Comparison of ENCODE assay signal across 25 cellular contexts in genomic region chr1:111404588-111404987, GRCh38. TPM values are rescaled to one million over a fixed set of nuclear protein-coding genes. Genes with fewer than 3 reads are reported as not detected.
DNase-seq lines count a peak whose midpoint lies in the region; ATAC-seq, FAIRE-seq and TF ChIP-seq lines count a peak whose summit lies in the region.
"Had no signal": no experiment of that assay in that cellular context is flagged by ENCODE, and none has a peak within 500 bp of the region (broad histone marks: within the 10 kb centered on the region; RNA-seq: fewer than 3 reads in every experiment).

No MANE protein-coding gene starts in this region.

- intact Hi-C loops in OCI-LY7 (cut with micrococcal nuclease; ENCODE audit: unreplicated experiment): loop anchor here (5.0 to 10.0 kb wide), 3 partner anchors 57 to 530 kb away; partner anchors contain the start of gene CD53
- intact Hi-C loops in Calu3 (cut with micrococcal nuclease; ENCODE audit: unreplicated experiment): loop anchor here (5.0 kb wide), 1 partner anchor 57 kb away; no protein-coding TSS in a partner anchor

- peak; percentile 60 for FAIRE-seq in GM18507 (lab: Jason Lieb, UNC)
- FAIRE-seq: D721Med, HepG2, RCC 7860 had no signal

- no TSS peak for BruUV-seq in OCI-LY7 (replicated peaks; lab: Mats Ljungman, UMichigan)
- no TSS peak for BruUV-seq in Calu3 (replicated peaks; lab: Mats Ljungman, UMichigan)

- peak overlapping the region; percentile 89 for H2AFZ ChIP-seq in OCI-LY7 (ENCODE audit: low read length)

- H3K4me2 ChIP-seq in OCI-LY7 (ENCODE audit: low read length): peak overlapping the region; percentile 68
- H3K4me2 ChIP-seq: BLaER1 treated with 17β-estradiol and CSF1 and Interleukin-3, amounts not matched to agents 10 nM and 100 nM had no signal

- H3K36me3 ChIP-seq in OCI-LY7 (ENCODE audit: insufficient read depth, low read length): no peaks in the 10 kb centered on the region
- H3K36me3 ChIP-seq: BLaER1 treated with 17β-estradiol and CSF1 and Interleukin-3, amounts not matched to agents 10 nM and 100 nM had no signal

- TF ChIP-seq CTCF in OCI-LY7 (conservative IDR thresholded peaks at IDR 0.05; ENCODE audit: low read length) (no peak), Calu3 (IDR thresholded peaks at IDR 0.05; ENCODE audit: unreplicated experiment) (no peak)

- no peaks in the 10 kb centered on the region for H4K20me1 ChIP-seq in OCI-LY7 (ENCODE audit: insufficient read depth, low read length)
- H4K20me1 ChIP-seq: BLaER1 treated with 17β-estradiol and CSF1 and Interleukin-3, amounts not matched to agents 10 nM and 100 nM had no signal

- no peaks in the 10 kb centered on the region; the same call in 1 of the 2 replicates for H3K9me2 ChIP-seq in OCI-LY7 (ENCODE audit: insufficient read depth, low read length)

- CTCF ChIA-PET in OCI-LY7 (lab: Charles Lee; ENCODE audit: unreplicated experiment) (no interaction called here), Calu3 (lab: Charles Lee) (no interaction called here)

- DNase-seq in GM18507 (ENCODE audit: extremely low spot score, insufficient read length, low read depth) (no peak), OCI-LY7 (ENCODE audit: low spot score) (peak; percentile 72), Calu3 (no peak), anterior cingulate cortex (lab: John Stamatoyannopoulos, UW) (no peak)
- DNase-seq: DMS53, GOT3, HCEC 1CT, KBM-7, NCI-H1092 treated with DMSO at 0.1 percent for 48 hours, NCI-H1436 treated with DMSO at 0.1 percent for 48 hours, NCI-H2029, NCI-H226, NCI-H510A treated with DMSO at 0.1 percent for 48 hours, NCI-H748 treated with DMSO at 0.1 percent for 48 hours, SHP77, SW 1271 had no signal

- peaks cover 66% of the 10 kb centered on the region for H3K4me1 ChIP-seq in OCI-LY7 (ENCODE audit: insufficient read depth, low read length, poor library complexity, severe bottlenecking)

- peak overlapping the region; percentile 10 for H3K4me3 ChIP-seq in OCI-LY7 (ENCODE audit: low read depth, low read length, poor library complexity, severe bottlenecking)
- H3K4me3 ChIP-seq: BLaER1 treated with 17β-estradiol and CSF1 and Interleukin-3, amounts not matched to agents 10 nM and 100 nM had no signal

- H3K9me3 ChIP-seq in OCI-LY7 (ENCODE audit: low read length): no peaks in the 10 kb centered on the region
- H3K9me3 ChIP-seq: BLaER1 treated with 17β-estradiol and CSF1 and Interleukin-3, amounts not matched to agents 10 nM and 100 nM had no signal

- H3K4me1 Mint-ChIP-seq in stimulated activated memory B cell treated with anti-CD40 and anti-IgM and Interleukin-4, amounts not matched to agents 10 μg/mL and 1 μg/mL and 100 μg/mL, for 72 hours: peaks cover 42% of the 10 kb centered on the region
- peaks cover 7% of the 10 kb centered on the region for H3K4me1 Mint-ChIP-seq in Calu3 (ENCODE audit: low read depth, unreplicated experiment)

- POLR2A ChIA-PET in OCI-LY7 (lab: Charles Lee): interaction anchor here (1.1 to 3.1 kb wide), 5 partner anchors 13 to 185 kb away, joined by 3 to 25 read pairs (median 4); partner anchors contain the start of genes OVGP1 and WDR77

- no peak overlapping the region for H3K27ac Mint-ChIP-seq in stimulated activated memory B cell treated with anti-CD40 and anti-IgM and Interleukin-4, amounts not matched to agents 10 μg/mL and 1 μg/mL and 100 μg/mL, for 72 hours
- H3K27ac Mint-ChIP-seq in Calu3 (ENCODE audit: unreplicated experiment): no peak overlapping the region

- H3K9me3 Mint-ChIP-seq in stimulated activated memory B cell treated with anti-CD40 and anti-IgM and Interleukin-4, amounts not matched to agents 10 μg/mL and 1 μg/mL and 100 μg/mL, for 72 hours: no peaks in the 10 kb centered on the region
- H3K9me3 Mint-ChIP-seq in Calu3 (ENCODE audit: low read depth, unreplicated experiment): no peaks in the 10 kb centered on the region

- H3K79me2 ChIP-seq in OCI-LY7 (ENCODE audit: insufficient read depth, low read depth, low read length): no peaks in the 10 kb centered on the region

- no peaks in the 10 kb centered on the region for H3K27me3 Mint-ChIP-seq in stimulated activated memory B cell treated with anti-CD40 and anti-IgM and Interleukin-4, amounts not matched to agents 10 μg/mL and 1 μg/mL and 100 μg/mL, for 72 hours
- peaks cover 46% of the 10 kb centered on the region for H3K27me3 Mint-ChIP-seq in Calu3 (ENCODE audit: unreplicated experiment)

- no peak overlapping the region for H3K4me3 Mint-ChIP-seq in stimulated activated memory B cell treated with anti-CD40 and anti-IgM and Interleukin-4, amounts not matched to agents 10 μg/mL and 1 μg/mL and 100 μg/mL, for 72 hours
- no peak overlapping the region for H3K4me3 Mint-ChIP-seq in Calu3 (ENCODE audit: low read depth, unreplicated experiment)

- peak; percentile 18 for ATAC-seq in esophagus mucosa
- ATAC-seq in stimulated activated memory B cell treated with anti-CD40 and anti-IgM and Interleukin-4, amounts not matched to agents 10 μg/mL and 1 μg/mL and 100 μg/mL, for 72 hours: peak; percentile 61
- ATAC-seq in HG02973 (IDR thresholded peaks at IDR 0.05; ENCODE audit: unreplicated experiment): no peak
- ATAC-seq in GM18520 (IDR thresholded peaks at IDR 0.05; ENCODE audit: unreplicated experiment): no peak
- ATAC-seq: HepG2 had no signal

- no peaks in the 10 kb centered on the region for H3K36me3 Mint-ChIP-seq in stimulated activated memory B cell treated with anti-CD40 and anti-IgM and Interleukin-4, amounts not matched to agents 10 μg/mL and 1 μg/mL and 100 μg/mL, for 72 hours
- H3K36me3 Mint-ChIP-seq in Calu3 (ENCODE audit: insufficient read depth, unreplicated experiment): no peaks in the 10 kb centered on the region

- peak overlapping the region; percentile 94 for H3K27ac ChIP-seq in OCI-LY7 (ENCODE audit: low read depth, low read length, poor library complexity, severe bottlenecking)
- H3K27ac ChIP-seq: BLaER1 treated with 17β-estradiol and CSF1 and Interleukin-3, amounts not matched to agents 10 nM and 100 nM; HL-60 had no signal

RNA-seq across cellular contexts. Expression of gene OVGP1, which starts 22.9 kb away (rescaled TPM):
- 3.8 and 4.1 TPM in 2 replicates for total RNA-seq in OCI-LY7 (2014; rRNA removed; shearing (Covaris generic))
- total RNA-seq in OCI-LY7 (2022) (0.93 and 2.0 TPM in 2 replicates), esophagus mucosa (0.32 TPM), Calu3 (2022) (1.5 and 3.7 TPM in 2 replicates)

RNA-seq across cellular contexts. Expression of gene WDR77, which starts 44.5 kb away (rescaled TPM):
- total RNA-seq in OCI-LY7 (2014; rRNA removed; shearing (Covaris generic)): 63.0 and 97.3 TPM in 2 replicates
- total RNA-seq in OCI-LY7 (2022): 59.9 and 66.4 TPM in 2 replicates
- 29.7 TPM for total RNA-seq in esophagus mucosa
- total RNA-seq in Calu3 (2022): 27.7 and 28.4 TPM in 2 replicates

RNA-seq across cellular contexts. Expression of gene ATP5PB, which starts 44.7 kb away (rescaled TPM):
- 286 and 291 TPM in 2 replicates for total RNA-seq in OCI-LY7 (2014; rRNA removed; shearing (Covaris generic))
- 285 and 303 TPM in 2 replicates for total RNA-seq in OCI-LY7 (2022)
- total RNA-seq in esophagus mucosa: 273 TPM
- 149 and 157 TPM in 2 replicates for total RNA-seq in Calu3 (2022)

Comparison
In these comparisons a context has a peak if more than half of its experiments do, and no peak if none do; other contexts are left out.
1. ATAC-seq: peak in esophagus mucosa (single experiment) and stimulated activated memory B cell treated with anti-CD40 and anti-IgM and Interleukin-4, amounts not matched to agents 10 μg/mL and 1 μg/mL and 100 μg/mL, for 72 hours (single experiment); none in HG02973 (single experiment) and GM18520 (single experiment).